8 cellular contexts compared by ENCODE assay signal in the genomic region with DNA sequence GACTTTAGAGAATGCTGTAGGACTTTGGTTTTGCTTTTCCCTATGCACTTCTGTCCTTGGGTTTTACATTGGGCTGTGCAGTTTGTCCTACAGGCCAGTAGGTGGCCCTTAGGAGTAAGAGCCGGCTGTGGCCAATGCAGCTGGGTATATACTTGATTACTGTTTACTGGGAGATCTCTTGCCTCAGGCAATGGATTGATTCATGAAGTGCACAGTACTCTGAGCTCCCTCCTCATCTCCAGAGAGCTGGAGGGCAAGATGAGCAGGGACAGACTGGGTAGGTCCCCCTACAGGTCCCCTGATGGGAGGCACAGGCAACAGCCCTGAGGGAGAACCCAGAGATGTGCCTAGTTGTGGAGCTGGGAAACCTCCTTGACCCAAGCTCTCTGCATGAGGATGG.
A peak's percentile ranks its signal among the peaks of the same experiment; 100 is the strongest.
DNase-seq lines count a peak whose midpoint lies in the region; ATAC-seq and TF ChIP-seq lines count a peak whose summit lies in the region.

No MANE protein-coding gene starts in this region.

- H3K79me2 ChIP-seq in GM23338 (replicated peaks; ENCODE audit: insufficient read depth) = no peaks in the 10 kb centered on the region

- no peaks in the 10 kb centered on the region for H3K27me3 ChIP-seq in GM23338 (ENCODE audit: insufficient read depth)
- H3K27me3 ChIP-seq in tibial artery = no peaks in the 10 kb centered on the region

- no peaks in the 10 kb centered on the region for H3K9me2 ChIP-seq in GM23338 (ENCODE audit: insufficient read depth)

- no peak overlapping the region for H3K27ac Mint-ChIP-seq in GM23338
- H3K27ac Mint-ChIP-seq in activated CD8-positive, alpha-beta T cell treated with anti-CD3 and anti-CD28 coated beads for 36 hours = no peak overlapping the region

- H3F3A ChIP-seq in GM23338 (replicated peaks; ENCODE audit: low read depth) = no peaks in the 10 kb centered on the region

- H3K4me1 ChIP-seq in GM23338 (ENCODE audit: insufficient read depth) (no peaks in the 10 kb centered on the region), tibial artery (no peaks in the 10 kb centered on the region)

- H4K20me1 ChIP-seq in GM23338 (replicated peaks; ENCODE audit: insufficient read depth) = no peaks in the 10 kb centered on the region

- peak; percentile 99 for ATAC-seq in GM23338
- peak; percentile 61 for ATAC-seq in activated CD8-positive, alpha-beta T cell treated with anti-CD3 and anti-CD28 coated beads for 36 hours

- H3K4me1 Mint-ChIP-seq in GM23338 = no peaks in the 10 kb centered on the region
- H3K4me1 Mint-ChIP-seq in activated CD8-positive, alpha-beta T cell treated with anti-CD3 and anti-CD28 coated beads for 36 hours (ENCODE audit: low read depth) = no peaks in the 10 kb centered on the region

- no peak overlapping the region for H3K4me3 Mint-ChIP-seq in GM23338
- no peak overlapping the region for H3K4me3 Mint-ChIP-seq in activated CD8-positive, alpha-beta T cell treated with anti-CD3 and anti-CD28 coated beads for 36 hours

- intact Hi-C loops in activated CD8-positive, alpha-beta T cell treated with anti-CD3 and anti-CD28 coated beads for 36 hours (cut with micrococcal nuclease) = loop anchor here (5.0 to 10.0 kb wide), 2 partner anchors 170 to 243 kb away; no protein-coding TSS in a partner anchor
- intact Hi-C loops in tibial artery (cut with DNase I; ENCODE audit: low total_unique reads) = no loop called here

- CTCF ChIA-PET in activated CD8-positive, alpha-beta T cell treated with anti-CD3 and anti-CD28 coated beads for 36 hours (lab: Charles Lee) = interaction anchor here (0.7 to 2.0 kb wide), 7 partner anchors 10 to 252 kb away, joined by 3 to 10 read pairs (median 3); no protein-coding TSS in a partner anchor

- H2AFZ ChIP-seq in GM23338 = peak overlapping the region; percentile 90

- no peaks in the 10 kb centered on the region for H3K9me3 ChIP-seq in tibial artery

- POLR2A ChIA-PET in activated CD8-positive, alpha-beta T cell treated with anti-CD3 and anti-CD28 coated beads for 36 hours (lab: Charles Lee) = no interaction called here

- no peak overlapping the region for H3K4me2 ChIP-seq in GM23338

- no peaks in the 10 kb centered on the region for H3K36me3 Mint-ChIP-seq in GM23338 (ENCODE audit: low read depth)
- H3K36me3 Mint-ChIP-seq in activated CD8-positive, alpha-beta T cell treated with anti-CD3 and anti-CD28 coated beads for 36 hours (ENCODE audit: low read depth) = no peaks in the 10 kb centered on the region

- peaks cover 3% of the 10 kb centered on the region for H3K27me3 Mint-ChIP-seq in GM23338 (ENCODE audit: insufficient read depth, low read depth, poor library complexity)
- H3K27me3 Mint-ChIP-seq in activated CD8-positive, alpha-beta T cell treated with anti-CD3 and anti-CD28 coated beads for 36 hours = peaks cover 15% of the 10 kb centered on the region

- no peak overlapping the region for H3K27ac ChIP-seq in GM23338 (ENCODE audit: low read depth)
- H3K27ac ChIP-seq in tibial artery = no peak overlapping the region

- H3K36me3 ChIP-seq in GM23338 (ENCODE audit: insufficient read depth) = no peaks in the 10 kb centered on the region
- no peaks in the 10 kb centered on the region for H3K36me3 ChIP-seq in tibial artery

- TF ChIP-seq CTCF in GM23338 (conservative IDR thresholded peaks at IDR 0.05; ENCODE audit: low read depth in 2 of 2) = peak; percentile 80 to 86
- TF ChIP-seq CTCF in activated CD8-positive, alpha-beta T cell treated with anti-CD3 and anti-CD28 coated beads for 36 hours (IDR thresholded peaks at IDR 0.05) = peak; percentile 69
- TF ChIP-seq CTCF in tibial artery (IDR thresholded peaks at IDR 0.05) = peak; percentile 51 to 54

- in situ Hi-C loops in KBM-7 (cut with MboI; ENCODE audit: low pct_unique_long_range_greater_than_20kb, low sequenced_read_pairs) = no loop called here

- DNase-seq in A172 (ENCODE audit: low spot score) (peak; percentile 46), GM04504 (ENCODE audit: low read depth) (peak; percentile 29), GM23338 (ENCODE audit: low spot score) (peak; percentile 78), KBM-7 (peak; percentile 28), hepatic stellate cell (ENCODE audit: low spot score) (peak; percentile 29), tibial artery (no peak), NCI-H2029 (lab: John Stamatoyannopoulos, UW) (no peak)
- DNase-seq in activated CD8-positive, alpha-beta T cell treated with anti-CD3 and anti-CD28 coated beads for 36 hours = peak; percentile 33

- no peaks in the 10 kb centered on the region for H3K9me3 Mint-ChIP-seq in GM23338
- H3K9me3 Mint-ChIP-seq in activated CD8-positive, alpha-beta T cell treated with anti-CD3 and anti-CD28 coated beads for 36 hours = no peaks in the 10 kb centered on the region

- H3K4me3 ChIP-seq in GM23338 = no peak overlapping the region
- H3K4me3 ChIP-seq in tibial artery = no peak overlapping the region

TF ChIP-seq in GM23338, 12 proteins besides CTCF, POLR2A, EP300 and RAD21 (continues in another document):
- TF ChIP-seq, protein P1, sequence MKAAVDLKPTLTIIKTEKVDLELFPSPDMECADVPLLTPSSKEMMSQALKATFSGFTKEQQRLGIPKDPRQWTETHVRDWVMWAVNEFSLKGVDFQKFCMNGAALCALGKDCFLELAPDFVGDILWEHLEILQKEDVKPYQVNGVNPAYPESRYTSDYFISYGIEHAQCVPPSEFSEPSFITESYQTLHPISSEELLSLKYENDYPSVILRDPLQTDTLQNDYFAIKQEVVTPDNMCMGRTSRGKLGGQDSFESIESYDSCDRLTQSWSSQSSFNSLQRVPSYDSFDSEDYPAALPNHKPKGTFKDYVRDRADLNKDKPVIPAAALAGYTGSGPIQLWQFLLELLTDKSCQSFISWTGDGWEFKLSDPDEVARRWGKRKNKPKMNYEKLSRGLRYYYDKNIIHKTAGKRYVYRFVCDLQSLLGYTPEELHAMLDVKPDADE (IDR thresholded peaks at IDR 0.05) = no peak
- TF ChIP-seq ZNF331 (CRISPR knock-in tag; IDR thresholded peaks at IDR 0.05; ENCODE audit: low read depth) = no peak
- TF ChIP-seq, protein P2, sequence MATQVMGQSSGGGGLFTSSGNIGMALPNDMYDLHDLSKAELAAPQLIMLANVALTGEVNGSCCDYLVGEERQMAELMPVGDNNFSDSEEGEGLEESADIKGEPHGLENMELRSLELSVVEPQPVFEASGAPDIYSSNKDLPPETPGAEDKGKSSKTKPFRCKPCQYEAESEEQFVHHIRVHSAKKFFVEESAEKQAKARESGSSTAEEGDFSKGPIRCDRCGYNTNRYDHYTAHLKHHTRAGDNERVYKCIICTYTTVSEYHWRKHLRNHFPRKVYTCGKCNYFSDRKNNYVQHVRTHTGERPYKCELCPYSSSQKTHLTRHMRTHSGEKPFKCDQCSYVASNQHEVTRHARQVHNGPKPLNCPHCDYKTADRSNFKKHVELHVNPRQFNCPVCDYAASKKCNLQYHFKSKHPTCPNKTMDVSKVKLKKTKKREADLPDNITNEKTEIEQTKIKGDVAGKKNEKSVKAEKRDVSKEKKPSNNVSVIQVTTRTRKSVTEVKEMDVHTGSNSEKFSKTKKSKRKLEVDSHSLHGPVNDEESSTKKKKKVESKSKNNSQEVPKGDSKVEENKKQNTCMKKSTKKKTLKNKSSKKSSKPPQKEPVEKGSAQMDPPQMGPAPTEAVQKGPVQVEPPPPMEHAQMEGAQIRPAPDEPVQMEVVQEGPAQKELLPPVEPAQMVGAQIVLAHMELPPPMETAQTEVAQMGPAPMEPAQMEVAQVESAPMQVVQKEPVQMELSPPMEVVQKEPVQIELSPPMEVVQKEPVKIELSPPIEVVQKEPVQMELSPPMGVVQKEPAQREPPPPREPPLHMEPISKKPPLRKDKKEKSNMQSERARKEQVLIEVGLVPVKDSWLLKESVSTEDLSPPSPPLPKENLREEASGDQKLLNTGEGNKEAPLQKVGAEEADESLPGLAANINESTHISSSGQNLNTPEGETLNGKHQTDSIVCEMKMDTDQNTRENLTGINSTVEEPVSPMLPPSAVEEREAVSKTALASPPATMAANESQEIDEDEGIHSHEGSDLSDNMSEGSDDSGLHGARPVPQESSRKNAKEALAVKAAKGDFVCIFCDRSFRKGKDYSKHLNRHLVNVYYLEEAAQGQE (IDR thresholded peaks at IDR 0.05; ENCODE audit: unreplicated experiment) = no peak

Comparison
In these comparisons a context has a peak if more than half of its experiments do, and no peak if none do; other contexts are left out.
1. DNase-seq: peak in A172 (single experiment), GM04504 (single experiment), GM23338 (single experiment), KBM-7 (single experiment), activated CD8-positive, alpha-beta T cell treated with anti-CD3 and anti-CD28 coated beads for 36 hours (single experiment) and hepatic stellate cell (single experiment); none in tibial artery (0 of 2) and NCI-H2029 (single experiment).
2. Peak in every context shown above with its lines, with median percentiles within 50 percentile points of each other: CTCF ChIP-seq.